18 cellular contexts compared by ENCODE assay signal in genomic region chr2:233270366-233270765, GRCh38. TPM values are rescaled to one million over a fixed set of nuclear protein-coding genes. Genes with fewer than 3 reads are reported as not detected.
A peak's percentile ranks its signal among the peaks of the same experiment; 100 is the strongest.
DNase-seq lines count a peak whose midpoint lies in the region; ATAC-seq, FAIRE-seq and TF ChIP-seq lines count a peak whose summit lies in the region.
"Had no signal": no experiment of that assay in that cellular context is flagged by ENCODE, and none has a peak within 500 bp of the region (broad histone marks: within the 10 kb centered on the region; RNA-seq: fewer than 3 reads in every experiment).

No MANE protein-coding gene starts in this region.

- H3K4me3 ChIP-seq in endothelial cell of umbilical vein (replicated peaks in 1 of 3; ENCODE audit: insufficient read depth in 1 of 3, low read depth in 1 of 3, low read length in 3 of 3): no peak overlapping the region
- H3K4me3 ChIP-seq in thyroid gland (replicated peaks in 1 of 3): no peak overlapping the region
- H3K4me3 ChIP-seq: hepatocyte had no signal

- peak overlapping the region; percentile 100 for H3K27ac Mint-ChIP-seq in activated T-cell treated with anti-CD3 and anti-CD28 coated beads, Interleukin-2, amount 50 U/mL, for 72 hours
- peak overlapping the region; percentile 78 for H3K27ac Mint-ChIP-seq in activated B cell treated with CpG ODN at 0.5 μM for 24 hours

- no peak for DNase-seq in activated T-cell treated with anti-CD3 and anti-CD28 coated beads, Interleukin-2, amount 50 U/mL, for 72 hours
- DNase-seq in activated T-cell treated with anti-CD3 and anti-CD28 coated beads, Interleukin-2, amount 50 U/mL, for 1 hour: no peak
- DNase-seq in activated B cell treated with CpG ODN at 0.5 μM for 24 hours: no peak
- DNase-seq in endothelial cell of umbilical vein (ENCODE audit: low read depth, low spot score): peak; percentile 44
- no peak for DNase-seq in thyroid gland
- DNase-seq in C1 segment of cervical spinal cord (lab: John Stamatoyannopoulos, UW): no peak
- no peak for DNase-seq in sciatic nerve (ENCODE audit: low spot score)
- DNase-seq in H54 (ENCODE audit: insufficient read length, low spot score): no peak
- DNase-seq: ACHN; activated CD8-positive, alpha-beta memory T cell treated with anti-CD3 and anti-CD28 coated beads for 24 hours; amygdala; MM.1S; NCI-H82; T-helper 9 cell had no signal

- peaks cover 67% of the 10 kb centered on the region for H3K4me1 Mint-ChIP-seq in activated T-cell treated with anti-CD3 and anti-CD28 coated beads, Interleukin-2, amount 50 U/mL, for 72 hours (ENCODE audit: low read depth)
- peaks cover 51% of the 10 kb centered on the region for H3K4me1 Mint-ChIP-seq in activated B cell treated with CpG ODN at 0.5 μM for 24 hours

- TF ChIP-seq POLR2A in endothelial cell of umbilical vein (IDR thresholded peaks at IDR 0.05; ENCODE audit: low read depth, low read length) (no peak), thyroid gland (IDR thresholded peaks at IDR 0.05) (no peak), H54 (IDR thresholded peaks at IDR 0.05; ENCODE audit: low read depth, low read length) (no peak)

- no peak for TF ChIP-seq CTCF in activated B cell treated with CpG ODN at 0.5 μM for 24 hours (IDR thresholded peaks at IDR 0.05)
- TF ChIP-seq CTCF in endothelial cell of umbilical vein (IDR thresholded peaks at IDR 0.05; ENCODE audit: extremely low read depth in 1 of 2, insufficient read depth in 1 of 2, low read depth in 1 of 2, low read length in 2 of 2): no peak
- no peak for TF ChIP-seq CTCF in thyroid gland (IDR thresholded peaks at IDR 0.05)

- intact Hi-C loops in activated B cell treated with CpG ODN at 0.5 μM for 24 hours (cut with micrococcal nuclease): loop anchor here (2.0 to 5.0 kb wide), 2 partner anchors 87 to 172 kb away; no protein-coding TSS in a partner anchor
- intact Hi-C loops in endothelial cell of umbilical vein (cut with micrococcal nuclease): loop anchor here (5.0 kb wide), 1 partner anchor 177 kb away; no protein-coding TSS in a partner anchor
- intact Hi-C loops in thyroid gland (cut with DNase I): loop anchor here (10.0 kb wide), 1 partner anchor 174 kb away; no protein-coding TSS in a partner anchor
- intact Hi-C loops in sciatic nerve (cut with DNase I): no loop called here

- CTCF ChIA-PET in activated B cell treated with CpG ODN at 0.5 μM for 24 hours (lab: Charles Lee): interaction anchor here (0.5 to 1.3 kb wide), 4 partner anchors 60 to 149 kb away, joined by 3 read pairs; no protein-coding TSS in a partner anchor
- CTCF ChIA-PET in endothelial cell of umbilical vein (lab: Charles Lee): interaction anchor here (0.7 to 1.5 kb wide), 2 partner anchors 19 to 173 kb away, joined by 3 read pairs; partner anchors contain the start of gene ATG16L1

- ATAC-seq in activated T-cell treated with anti-CD3 and anti-CD28 coated beads, Interleukin-2, amount 50 U/mL, for 72 hours (replicated peaks in 1 of 2): no peak
- ATAC-seq in activated B cell treated with CpG ODN at 0.5 μM for 24 hours (ENCODE audit: low read depth): no peak
- ATAC-seq in sciatic nerve: no peak

- H3K27ac ChIP-seq in endothelial cell of umbilical vein (ENCODE audit: insufficient read depth, low read depth, low read length): peak overlapping the region; percentile 22
- H3K27ac ChIP-seq in thyroid gland: peak overlapping the region; percentile 15 to 66 (median 38)
- H3K27ac ChIP-seq: hepatocyte had no signal

- peaks cover 30 to 33% of the 10 kb centered on the region in 2 experiments for H3K36me3 ChIP-seq in endothelial cell of umbilical vein (ENCODE audit: control insufficient read depth in 2 of 2, extremely low read depth in 1 of 2, insufficient read depth in 2 of 2, low read length in 2 of 2)
- peaks cover 32 to 35% of the 10 kb centered on the region in 2 donors for H3K36me3 ChIP-seq in thyroid gland

- peaks cover 8% of the 10 kb centered on the region for H3K4me1 ChIP-seq in endothelial cell of umbilical vein (ENCODE audit: control insufficient read depth, extremely low read depth, insufficient read depth, low read length)
- peaks cover 26 to 40% of the 10 kb centered on the region in 2 donors for H3K4me1 ChIP-seq in thyroid gland

- no peaks in the 10 kb centered on the region for H3K9me1 ChIP-seq in endothelial cell of umbilical vein (replicated peaks; ENCODE audit: control insufficient read depth, extremely low read depth, insufficient read depth, low read length)

- no peaks in the 10 kb centered on the region for H3K9me3 Mint-ChIP-seq in activated T-cell treated with anti-CD3 and anti-CD28 coated beads, Interleukin-2, amount 50 U/mL, for 72 hours
- no peaks in the 10 kb centered on the region for H3K9me3 Mint-ChIP-seq in activated B cell treated with CpG ODN at 0.5 μM for 24 hours

- dilution Hi-C loops in endothelial cell of umbilical vein (cut with MboI; ENCODE audit: extremely low pct_ligation_motif_present, low sequenced_read_pairs): no loop called here

- H3K27me3 Mint-ChIP-seq in activated T-cell treated with anti-CD3 and anti-CD28 coated beads, Interleukin-2, amount 50 U/mL, for 72 hours (ENCODE audit: low read depth): no peaks in the 10 kb centered on the region
- H3K27me3 Mint-ChIP-seq in activated B cell treated with CpG ODN at 0.5 μM for 24 hours: no peaks in the 10 kb centered on the region

- H3K79me2 ChIP-seq in endothelial cell of umbilical vein (ENCODE audit: control insufficient read depth, insufficient read depth, low read length): peaks cover 3% of the 10 kb centered on the region
- H3K79me2 ChIP-seq: hepatocyte had no signal

- no peaks in the 10 kb centered on the region for H3K27me3 ChIP-seq in endothelial cell of umbilical vein (ENCODE audit: control insufficient read depth in 2 of 2, insufficient read depth in 2 of 2, low read length in 2 of 2)
- no peaks in the 10 kb centered on the region for H3K27me3 ChIP-seq in thyroid gland
- H3K27me3 ChIP-seq: hepatocyte had no signal

- H3K9me3 ChIP-seq in endothelial cell of umbilical vein (replicated peaks; ENCODE audit: control insufficient read depth, insufficient read depth, low read length) (no peaks in the 10 kb centered on the region), thyroid gland (no peaks in the 10 kb centered on the region)

- 74 to 75% methylated on average over 5 of the region's 5 CpGs for WGBS in thyroid gland, 2 donors

- H4K20me1 ChIP-seq in endothelial cell of umbilical vein (replicated peaks; ENCODE audit: control insufficient read depth, extremely low read depth, insufficient read depth, low read length): no peaks in the 10 kb centered on the region

- H3K9ac ChIP-seq in endothelial cell of umbilical vein (replicated peaks; ENCODE audit: extremely low read depth, insufficient read depth, low read length): no peak overlapping the region

- H3K36me3 Mint-ChIP-seq in activated T-cell treated with anti-CD3 and anti-CD28 coated beads, Interleukin-2, amount 50 U/mL, for 72 hours (ENCODE audit: insufficient read depth in 2 of 2): peaks cover 20 to 53% of the 10 kb centered on the region in 2 donors
- peaks cover 91% of the 10 kb centered on the region for H3K36me3 Mint-ChIP-seq in activated B cell treated with CpG ODN at 0.5 μM for 24 hours (ENCODE audit: low read depth)

- POLR2A ChIA-PET in activated B cell treated with CpG ODN at 0.5 μM for 24 hours (lab: Charles Lee) (interaction anchor here (0.8 to 0.9 kb wide), 2 partner anchors 61 to 83 kb away, joined by 3 to 4 read pairs; partner anchors contain the start of gene DGKD), endothelial cell of umbilical vein (lab: Charles Lee) (no interaction called here)

- no TSS peak for BruUV-seq in endothelial cell of umbilical vein (replicated peaks; lab: Mats Ljungman, UMichigan)

- H3K4me3 Mint-ChIP-seq in activated T-cell treated with anti-CD3 and anti-CD28 coated beads, Interleukin-2, amount 50 U/mL, for 72 hours: peak overlapping the region; percentile 72 to 87
- peak overlapping the region; percentile 28 for H3K4me3 Mint-ChIP-seq in activated B cell treated with CpG ODN at 0.5 μM for 24 hours

- H3K4me2 ChIP-seq in endothelial cell of umbilical vein (ENCODE audit: insufficient read depth, low read length): peak overlapping the region; percentile 4
- H3K4me2 ChIP-seq: hepatocyte had no signal

- H2AFZ ChIP-seq in endothelial cell of umbilical vein (ENCODE audit: low read depth, low read length): no peak overlapping the region
- H2AFZ ChIP-seq: hepatocyte had no signal

- FAIRE-seq in endothelial cell of umbilical vein (lab: Jason Lieb, UNC) (no peak), H54 (lab: Jason Lieb, UNC) (no peak)
- FAIRE-seq: colon, urothelium cell line had no signal

TF ChIP-seq in endothelial cell of umbilical vein, 7 proteins besides CTCF, POLR2A, EP300 and RAD21:
- TF ChIP-seq FOS (IDR thresholded peaks at IDR 0.05; ENCODE audit: borderline replicate concordance, insufficient read depth, low read length): no peak
- TF ChIP-seq MYC (IDR thresholded peaks at IDR 0.05; ENCODE audit: low read depth, low read length): no peak

RNA-seq across cellular contexts. Expression of gene ATG16L1, which starts 18.9 kb away (rescaled TPM):
- 10 to 100 TPM; 23.6 to 26.0 TPM for total RNA-seq in activated T-cell treated with anti-CD3 and anti-CD28 coated beads, Interleukin-2, amount 50 U/mL, for 72 hours
- 39.0 and 49.9 TPM in 2 replicates for total RNA-seq in activated B cell treated with CpG ODN at 0.5 μM for 24 hours
- 29.8 and 30.2 TPM in 2 replicates for total RNA-seq in endothelial cell of umbilical vein
- 14.1 and 18.1 TPM in 2 replicates for polyA plus RNA-seq in endothelial cell of umbilical vein
- 18.0 and 18.2 TPM in 2 replicates for polyA plus RNA-seq in endothelial cell of umbilical vein (2011; cell fraction: cytosol; rRNA removed)
- polyA plus RNA-seq in endothelial cell of umbilical vein (2011; cell fraction: nucleus; rRNA removed): 67.7 and 77.9 TPM in 2 replicates
- polyA plus RNA-seq in endothelial cell of umbilical vein (2012): 18.5 and 20.5 TPM in 2 replicates
- 34.8 and 36.8 TPM in 2 replicates for polyA minus RNA-seq in endothelial cell of umbilical vein
- polyA minus RNA-seq in endothelial cell of umbilical vein (2011; cell fraction: cytosol; rRNA and poly(A)+ RNA removed): 11.1 TPM
- polyA minus RNA-seq in endothelial cell of umbilical vein (2011; cell fraction: nucleus; rRNA and poly(A)+ RNA removed): 28.0 and 29.2 TPM in 2 replicates
- 100 to 1,000 TPM in 1 of 4 donors, 10 to 100 TPM in 3; 52.7 to 112 (median 78.9) TPM for total RNA-seq in thyroid gland
- 26.4 TPM for total RNA-seq in sciatic nerve

RNA-seq across cellular contexts. Expression of gene SAG, which starts 37.2 kb away (rescaled TPM):
- total RNA-seq in activated T-cell treated with anti-CD3 and anti-CD28 coated beads, Interleukin-2, amount 50 U/mL, for 72 hours: under 1 TPM; 0.02 TPM
- total RNA-seq in activated B cell treated with CpG ODN at 0.5 μM for 24 hours: 0.04 TPM in 1 of 2 replicates, not detected in the other
- not detected in 2 replicates for total RNA-seq in endothelial cell of umbilical vein
- polyA plus RNA-seq in endothelial cell of umbilical vein: not detected in 2 replicates
- polyA plus RNA-seq in endothelial cell of umbilical vein (2011; cell fraction: cytosol; rRNA removed): not detected in 2 replicates
- not detected in 2 replicates for polyA plus RNA-seq in endothelial cell of umbilical vein (2011; cell fraction: nucleus; rRNA removed)
- polyA plus RNA-seq in endothelial cell of umbilical vein (2012): not detected in 2 replicates
- not detected in 2 replicates for polyA minus RNA-seq in endothelial cell of umbilical vein
- not detected for polyA minus RNA-seq in endothelial cell of umbilical vein (2011; cell fraction: cytosol; rRNA and poly(A)+ RNA removed)
- not detected in 2 replicates for polyA minus RNA-seq in endothelial cell of umbilical vein (2011; cell fraction: nucleus; rRNA and poly(A)+ RNA removed)
- under 1 TPM in 1 of 4 donors, not detected in 3; 0.21 TPM for total RNA-seq in thyroid gland
- not detected for total RNA-seq in sciatic nerve
- total RNA-seq: fibroblast of lung had no signal
- polyA plus RNA-seq: fibroblast of lung, hepatocyte had no signal
